ENCODE assay signal across 1 cellular context in the genomic region with DNA sequence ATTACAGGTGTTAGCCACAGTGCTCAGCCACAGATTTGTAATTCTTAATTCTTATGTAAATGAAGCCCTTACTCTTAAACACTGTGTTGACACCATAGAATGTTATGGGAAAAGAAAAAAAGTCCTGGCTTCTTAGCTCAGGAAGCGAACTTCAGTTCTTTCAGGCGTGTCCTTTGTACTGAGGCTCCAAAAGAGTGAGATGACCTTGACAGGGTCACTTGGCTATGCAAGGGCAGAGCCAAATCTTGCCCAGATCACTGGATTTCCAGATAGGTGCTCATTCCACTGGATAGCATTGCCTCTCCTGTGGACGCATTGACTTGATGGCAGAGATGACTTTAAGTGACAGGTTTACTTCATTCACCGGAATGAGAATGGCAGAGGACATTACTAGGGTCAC.
A peak's percentile ranks its signal among the peaks of the same experiment; 100 is the strongest.
TF ChIP-seq lines count a peak whose summit lies in the region.

No MANE protein-coding gene starts in this region.

TF ChIP-seq in K562, 482 proteins besides CTCF, POLR2A, EP300 and RAD21:
- TF ChIP-seq, protein P1, sequence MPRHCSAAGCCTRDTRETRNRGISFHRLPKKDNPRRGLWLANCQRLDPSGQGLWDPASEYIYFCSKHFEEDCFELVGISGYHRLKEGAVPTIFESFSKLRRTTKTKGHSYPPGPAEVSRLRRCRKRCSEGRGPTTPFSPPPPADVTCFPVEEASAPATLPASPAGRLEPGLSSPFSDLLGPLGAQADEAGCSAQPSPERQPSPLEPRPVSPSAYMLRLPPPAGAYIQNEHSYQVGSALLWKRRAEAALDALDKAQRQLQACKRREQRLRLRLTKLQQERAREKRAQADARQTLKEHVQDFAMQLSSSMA (CRISPR knock-in tag; IDR thresholded peaks at IDR 0.05) = no peak
- TF ChIP-seq ESRRA (IDR thresholded peaks at IDR 0.05; ENCODE audit: borderline replicate concordance, low read depth) (peak; percentile 90), ZFP1 (CRISPR knock-in tag; IDR thresholded peaks at IDR 0.05) (no peak)
TF ChIP-seq in K562: peak in this region for 1.
